In genomic region chr11:116099541-116099940, GRCh38 we compare ENCODE assay signal across 19 cellular contexts.
DNase-seq lines count a peak whose midpoint lies in the region; ATAC-seq and TF ChIP-seq lines count a peak whose summit lies in the region.
"Had no signal": no experiment of that assay in that cellular context is flagged by ENCODE, and none has a peak within 500 bp of the region (broad histone marks: within the 10 kb centered on the region; RNA-seq: fewer than 3 reads in every experiment).

No MANE protein-coding gene starts in this region.

- H3K27me3 Mint-ChIP-seq in osteocyte (ENCODE audit: unreplicated experiment), result peaks cover 29% of the 10 kb centered on the region
- H3K27me3 Mint-ChIP-seq: B cell had no signal

- H3K4me3 ChIP-seq in upper lobe of right lung, result no peak overlapping the region
- H3K4me3 ChIP-seq: A549 had no signal

- H3K27ac Mint-ChIP-seq in osteocyte (ENCODE audit: unreplicated experiment), result no peak overlapping the region
- H3K27ac Mint-ChIP-seq: B cell; CD4-positive, alpha-beta T cell; CD8-positive, alpha-beta T cell had no signal

- H3K36me3 Mint-ChIP-seq in osteocyte (ENCODE audit: unreplicated experiment), result no peaks in the 10 kb centered on the region
- H3K36me3 Mint-ChIP-seq: CD8-positive, alpha-beta T cell had no signal

- no peaks in the 10 kb centered on the region for H3K36me3 ChIP-seq in upper lobe of right lung

- no peaks in the 10 kb centered on the region for H3K27me3 ChIP-seq in upper lobe of right lung

- no peaks in the 10 kb centered on the region for H3K9me3 Mint-ChIP-seq in osteocyte (ENCODE audit: unreplicated experiment)
- H3K9me3 Mint-ChIP-seq: CD8-positive, alpha-beta T cell had no signal

- H3K27ac ChIP-seq in upper lobe of right lung, result no peak overlapping the region
- H3K27ac ChIP-seq: 22Rv1, A549, C4-2B had no signal

- DNase-seq in DMS53 (lab: John Stamatoyannopoulos, UW), result peak; percentile 36
- DNase-seq in DMS53 treated with DMSO at 0.1 percent for 48 hours (lab: John Stamatoyannopoulos, UW; ENCODE audit: unreplicated experiment), result no peak
- peak; percentile 27 for DNase-seq in NCI-H510A treated with DMSO at 0.1 percent for 48 hours (lab: John Stamatoyannopoulos, UW)
- DNase-seq in NCI-H510A (lab: John Stamatoyannopoulos, UW), result no peak
- peak; percentile 32 for DNase-seq in ecto neural progenitor cell (ENCODE audit: low spot score)
- peak; percentile 57 for DNase-seq in osteocyte (ENCODE audit: extremely low spot score, unreplicated experiment)
- DNase-seq in upper lobe of right lung, result no peak
- DNase-seq: AML-193; Caco-2; Calu3; CD4-positive, alpha-beta T cell; CD8-positive, alpha-beta T cell; DMS79 treated with DMSO at 0.1 percent for 48 hours; GF-D8 had no signal

- H3K9me3 ChIP-seq in upper lobe of right lung, result no peaks in the 10 kb centered on the region
- H3K9me3 ChIP-seq: A549, Caco-2 had no signal

- ATAC-seq in HG03354 (IDR thresholded peaks at IDR 0.05; ENCODE audit: poor library complexity, severe bottlenecking, unreplicated experiment) (no peak), upper lobe of right lung (no peak)
- ATAC-seq: A549; CD8-positive, alpha-beta T cell had no signal

- H3K4me1 ChIP-seq in upper lobe of right lung, result no peaks in the 10 kb centered on the region
- H3K4me1 ChIP-seq: A549, Caco-2 had no signal

- intact Hi-C loops in upper lobe of right lung (cut with DNase I), result no loop called here

- no peak overlapping the region for H3K4me3 Mint-ChIP-seq in osteocyte (ENCODE audit: unreplicated experiment)
- H3K4me3 Mint-ChIP-seq: B cell; CD4-positive, alpha-beta T cell; CD8-positive, alpha-beta T cell had no signal

- no peak for TF ChIP-seq CTCF in osteocyte (IDR thresholded peaks at IDR 0.05)
- TF ChIP-seq CTCF in upper lobe of right lung (IDR thresholded peaks at IDR 0.05), result no peak

- no peaks in the 10 kb centered on the region for H3K4me1 Mint-ChIP-seq in osteocyte (ENCODE audit: unreplicated experiment)
- H3K4me1 Mint-ChIP-seq: B cell had no signal

Comparison
In these comparisons a context has a peak if more than half of its experiments do, and no peak if none do; other contexts are left out.
1. DNase-seq: peak in DMS53 (single experiment), NCI-H510A treated with DMSO at 0.1 percent for 48 hours (single experiment), ecto neural progenitor cell (single experiment) and osteocyte (single experiment); none in DMS53 treated with DMSO at 0.1 percent for 48 hours (single experiment), NCI-H510A (single experiment) and upper lobe of right lung (single experiment).